Comparison of ENCODE assay signal across 21 cellular contexts in genomic region chr15:46848704-46849103, GRCh38.
DNase-seq lines count a peak whose midpoint lies in the region; ATAC-seq, FAIRE-seq and TF ChIP-seq lines count a peak whose summit lies in the region.
"Had no signal": no experiment of that assay in that cellular context is flagged by ENCODE, and none has a peak within 500 bp of the region (broad histone marks: within the 10 kb centered on the region; RNA-seq: fewer than 3 reads in every experiment).

No MANE protein-coding gene starts in this region.

- peak; percentile 58 for FAIRE-seq in keratinocyte (lab: Jason Lieb, UNC)
- FAIRE-seq: A204.1, GM18507, TTC549 had no signal

- H3K4me3 ChIP-seq in keratinocyte (ENCODE audit: control insufficient read depth in 2 of 3, extremely low read depth in 1 of 3, insufficient read depth in 2 of 3, low read depth in 1 of 3, low read length in 3 of 3): no peak overlapping the region

- H3K9ac ChIP-seq in keratinocyte (ENCODE audit: control insufficient read depth, extremely low read depth, insufficient read depth, low read length): no peak overlapping the region

- DNase-seq in 8988T (peak; percentile 20), HCEC 1CT (peak; percentile 21), T1000 (lab: John Stamatoyannopoulos, UW) (peak; percentile 79), keratinocyte (ENCODE audit: low read depth, low spot score) (peak; percentile 54), superior temporal gyrus (ENCODE audit: extremely low spot score) (no peak), SHP77 treated with DMSO at 0.1 percent for 48 hours (lab: John Stamatoyannopoulos, UW) (no peak)
- DNase-seq: activated CD4-positive, alpha-beta T cell treated with anti-CD3 and anti-CD28 coated beads, Interleukin-2, amount 50 U/mL, for 48 hours; activated naive CD8-positive, alpha-beta T cell treated with anti-CD3 and anti-CD28 coated beads, Interleukin-2, amount 50 U/mL, for 24 hours; activated T-cell treated with anti-CD3 and anti-CD28 coated beads, Interleukin-2, amount 50 U/mL, for 48 hours; cerebellar nuclear complex; Kasumi-1; NCI-H1436 treated with DMSO at 0.1 percent for 48 hours; NCI-H446 had no signal

- no peaks in the 10 kb centered on the region for H3K4me1 ChIP-seq in keratinocyte (ENCODE audit: control insufficient read depth, extremely low read depth, insufficient read depth, low read length)

- no peaks in the 10 kb centered on the region for H3K36me3 ChIP-seq in keratinocyte (ENCODE audit: control insufficient read depth in 2 of 2, extremely low read depth in 1 of 2, insufficient read depth in 2 of 2, low read length in 2 of 2)

- no peak for TF ChIP-seq CTCF in keratinocyte (optimal IDR thresholded peaks at IDR 0.05 in 1 of 3, IDR thresholded peaks at IDR 0.05 in 1 of 3, conservative IDR thresholded peaks at IDR 0.05 in 1 of 3; ENCODE audit: extremely low read depth in 1 of 3, insufficient read depth in 2 of 3, low read length in 3 of 3)

- H3K9me1 ChIP-seq in keratinocyte (ENCODE audit: control insufficient read depth, extremely low read depth, insufficient read depth, low read length): no peaks in the 10 kb centered on the region

- no peaks in the 10 kb centered on the region for H3K79me2 ChIP-seq in keratinocyte (ENCODE audit: control insufficient read depth, insufficient read depth, low read length)

- H2AFZ ChIP-seq in keratinocyte (ENCODE audit: control insufficient read depth, low read length): no peak overlapping the region

- ATAC-seq in HG02852 (IDR thresholded peaks at IDR 0.05; ENCODE audit: unreplicated experiment) (no peak), GM18520 (IDR thresholded peaks at IDR 0.05; ENCODE audit: unreplicated experiment) (no peak)
- ATAC-seq: activated naive CD8-positive, alpha-beta T cell treated with anti-CD3 and anti-CD28 coated beads, Interleukin-2, amount 50 U/mL, for 24 hours; natural killer cell treated with Interleukin-12 subunit alpha and Interleukin-12 subunit beta and Interleukin-15 and Interleukin-18, amount 100 ng/mL, for 72 hours; SK-N-SH treated with all-trans-retinoic acid at 6 μM for 48 hours had no signal

- no peaks in the 10 kb centered on the region for H3K9me3 ChIP-seq in keratinocyte (ENCODE audit: control insufficient read depth, low read depth, low read length)

- dilution Hi-C loops in keratinocyte (cut with MboI; ENCODE audit: extremely low pct_ligation_motif_present, low sequenced_read_pairs): no loop called here

- H3K27me3 ChIP-seq in keratinocyte (ENCODE audit: control insufficient read depth, extremely low read depth, insufficient read depth, low read length): no peaks in the 10 kb centered on the region

- H3K4me2 ChIP-seq in keratinocyte (ENCODE audit: control insufficient read depth, extremely low read depth, insufficient read depth, low read depth, low read length): no peak overlapping the region

- no peak overlapping the region for H3K27ac ChIP-seq in keratinocyte (ENCODE audit: control insufficient read depth, insufficient read depth, low read length)
- H3K27ac ChIP-seq: HL-60 had no signal

- no peaks in the 10 kb centered on the region for H4K20me1 ChIP-seq in keratinocyte (ENCODE audit: control insufficient read depth, extremely low read depth, insufficient read depth, low read length)

Comparison
In these comparisons a context has a peak if more than half of its experiments do, and no peak if none do; other contexts are left out.
1. DNase-seq: peak in 8988T (single experiment), HCEC 1CT (single experiment), T1000 (single experiment) and keratinocyte (single experiment); none in superior temporal gyrus (single experiment) and SHP77 treated with DMSO at 0.1 percent for 48 hours (single experiment).